In the genomic region with DNA sequence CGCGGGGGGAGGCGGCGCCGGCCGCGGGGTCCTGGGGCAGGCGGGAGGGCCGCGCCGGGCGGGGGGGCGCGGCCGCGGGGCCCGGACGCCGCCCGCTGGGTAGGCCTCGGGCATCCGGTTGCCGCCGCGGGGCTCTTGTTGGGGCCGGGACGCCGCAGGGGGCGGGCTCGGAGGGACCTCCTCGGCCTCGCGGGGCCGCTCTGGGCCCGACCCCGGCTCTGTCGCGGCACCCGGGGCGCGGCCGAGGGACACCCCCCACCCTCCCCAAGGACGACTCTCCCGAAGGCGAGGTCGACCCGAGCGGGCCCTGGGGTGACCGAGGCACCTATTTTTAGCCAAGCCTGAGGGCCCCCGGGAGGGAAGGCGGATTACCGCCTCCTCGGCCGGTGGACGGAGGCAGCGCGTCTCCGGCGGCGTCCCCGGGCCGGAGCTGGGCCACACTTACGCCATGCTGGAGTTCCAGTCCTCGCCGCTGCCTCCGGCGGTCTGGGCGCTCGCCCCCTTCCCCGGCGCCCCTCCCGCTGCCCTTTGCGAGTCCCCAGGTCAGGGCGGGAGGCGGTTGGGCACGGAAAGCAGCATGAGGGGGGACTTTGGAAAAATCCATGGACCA, we compare ENCODE assay signal across 8 cellular contexts. TPM values are rescaled to one million over a fixed set of nuclear protein-coding genes. Genes with fewer than 3 reads are reported as not detected.
DNase-seq lines count a peak whose midpoint lies in the region; ATAC-seq and TF ChIP-seq lines count a peak whose summit lies in the region.

No MANE protein-coding gene starts in this region.

- H3K4ac ChIP-seq in trophoblast cell (ENCODE audit: low read depth, low read length): peak overlapping the region; percentile 100

- CTCF ChIA-PET in PC-9 (lab: Charles Lee): no interaction called here

- peak overlapping the region; percentile 94 for H2BK120ac ChIP-seq in trophoblast cell (ENCODE audit: insufficient read depth, low read length, poor library complexity)

- peak overlapping the region; percentile 79 for H4K8ac ChIP-seq in trophoblast cell (ENCODE audit: low read depth, low read length)

- POLR2A ChIA-PET in PC-9 (lab: Charles Lee; ENCODE audit: unreplicated experiment): no interaction called here

- BruUV-seq in PC-9 (replicated peaks; lab: Mats Ljungman, UMichigan): no TSS peak

- H3K9me3 ChIP-seq in PC-9 (ENCODE audit: insufficient read depth, low read depth) (no peaks in the 10 kb centered on the region), trophoblast cell (ENCODE audit: insufficient read depth, low read depth, low read length) (no peaks in the 10 kb centered on the region)

- no peak overlapping the region for H3K23ac ChIP-seq in trophoblast cell (ENCODE audit: low read length)

- peak overlapping the region; percentile 93 for H4K91ac ChIP-seq in trophoblast cell (ENCODE audit: low read depth, low read length)

- H3K4me3 ChIP-seq in PC-9: peak overlapping the region; percentile 85
- peak overlapping the region; percentile 98 for H3K4me3 ChIP-seq in trophoblast cell (ENCODE audit: low read depth, low read length)
- peak overlapping the region; percentile 89 for H3K4me3 ChIP-seq in urinary bladder (ENCODE audit: low read depth, low read length)

- H3K4me1 ChIP-seq in PC-9 (replicated peaks; ENCODE audit: insufficient read depth) (peaks cover 58% of the 10 kb centered on the region), trophoblast cell (ENCODE audit: control insufficient read depth in 1 of 2, insufficient read depth in 2 of 2, low read length in 2 of 2) (peaks cover 4 to 12% of the 10 kb centered on the region in 2 experiments), urinary bladder (ENCODE audit: insufficient read depth) (peaks cover 1% of the 10 kb centered on the region)

- H2AFZ ChIP-seq in PC-9: peak overlapping the region; percentile 77
- peak overlapping the region; percentile 92 for H2AFZ ChIP-seq in trophoblast cell (ENCODE audit: insufficient read depth, low read length, poor library complexity)

- H3K36me3 ChIP-seq in PC-9 (ENCODE audit: low read depth): 0 out of 2 replicates have a peak, but pooled peaks cover 8% of the 10 kb centered on the region
- H3K36me3 ChIP-seq in trophoblast cell (ENCODE audit: control insufficient read depth in 1 of 2, insufficient read depth in 2 of 2, low read length in 2 of 2): no peaks in the 10 kb centered on the region
- H3K36me3 ChIP-seq in urinary bladder (ENCODE audit: insufficient read depth): no peaks in the 10 kb centered on the region

- no peaks in the 10 kb centered on the region for H3K9me2 ChIP-seq in PC-9 (ENCODE audit: insufficient read depth)

- ATAC-seq in GM18517 (IDR thresholded peaks at IDR 0.05; ENCODE audit: unreplicated experiment) (peak; percentile 39), HG02763 (IDR thresholded peaks at IDR 0.05; ENCODE audit: unreplicated experiment) (peak; percentile 51)

- peak overlapping the region; percentile 99 for H3K9ac ChIP-seq in trophoblast cell (ENCODE audit: low read length)

- H3K18ac ChIP-seq in trophoblast cell (ENCODE audit: low read length): peak overlapping the region; percentile 99

- peak overlapping the region; percentile 90 for H4K12ac ChIP-seq in trophoblast cell (ENCODE audit: low read depth, low read length)

- H2BK5ac ChIP-seq in trophoblast cell (ENCODE audit: low read depth, low read length, poor library complexity): peak overlapping the region; percentile 97

- peaks cover 73% of the 10 kb centered on the region for H3K79me2 ChIP-seq in PC-9 (ENCODE audit: low read depth)
- peaks cover 26% of the 10 kb centered on the region for H3K79me2 ChIP-seq in trophoblast cell (ENCODE audit: control insufficient read depth, insufficient read depth, low read length, poor library complexity)

- peaks cover 21% of the 10 kb centered on the region for H3K79me1 ChIP-seq in trophoblast cell (ENCODE audit: low read length)

- H3K27ac ChIP-seq in PC-9 (peak overlapping the region; percentile 35), trophoblast cell (ENCODE audit: low read depth, low read length) (peak overlapping the region; percentile 98), urinary bladder (ENCODE audit: low read depth) (peak overlapping the region; percentile 94)

- H2AK5ac ChIP-seq in trophoblast cell (ENCODE audit: low read length): peak overlapping the region; percentile 99

- peak in 1 of 2 experiments; percentile 33 for DNase-seq in PC-9
- DNase-seq in activated gamma-delta T cell treated with Interleukin-2 at 50 U/mL for 16 hours: peak; percentile 62
- DNase-seq in head of caudate nucleus: peak in 26 of 42 donors; percentile 8 to 64 (median 32)
- no peak for DNase-seq in trophoblast cell
- no peak for DNase-seq in OCI-M2 (lab: John Stamatoyannopoulos, UW; ENCODE audit: unreplicated experiment)

- H3K27me3 ChIP-seq in PC-9 (ENCODE audit: insufficient read depth, low read depth) (no peaks in the 10 kb centered on the region), trophoblast cell (ENCODE audit: insufficient read depth, low read length) (no peaks in the 10 kb centered on the region)

- peak overlapping the region; percentile 99 for H3K14ac ChIP-seq in trophoblast cell (ENCODE audit: low read length)

- peak overlapping the region; percentile 90 for H3K4me2 ChIP-seq in PC-9
- peak overlapping the region; percentile 80 for H3K4me2 ChIP-seq in trophoblast cell (ENCODE audit: low read length)

- peaks cover 5% of the 10 kb centered on the region for H3F3A ChIP-seq in PC-9 (ENCODE audit: insufficient read depth, low read depth)

- intact Hi-C loops in PC-9 (cut with micrococcal nuclease; ENCODE audit: unreplicated experiment): loop anchor here (1.0 to 5.0 kb wide), 2 partner anchors 37 to 134 kb away; no protein-coding TSS in a partner anchor
- intact Hi-C loops in head of caudate nucleus (cut with DNase I): no loop called here

- TF ChIP-seq CTCF in PC-9 (conservative IDR thresholded peaks at IDR 0.05): no peak

- no CpG with 5 or more reads among the region's 76 CpGs for WGBS in trophoblast cell (ENCODE audit: extremely low coverage, insufficient coverage, insufficient read length)
- under 1% methylated on average over 74 of the region's 76 CpGs for WGBS in urinary bladder

- peaks cover 41% of the 10 kb centered on the region for H4K20me1 ChIP-seq in PC-9 (ENCODE audit: insufficient read depth)

- H2BK12ac ChIP-seq in trophoblast cell (ENCODE audit: low read length): peak overlapping the region; percentile 65

RNA-seq across cellular contexts. Expression of a gene that starts 0.5 kb away (rescaled TPM):
- total RNA-seq in PC-9 (2021) (188 and 250 TPM in 2 replicates), urinary bladder (175 TPM)
- 222 and 228 TPM in 2 replicates for polyA plus RNA-seq in trophoblast cell (2013)
- polyA plus RNA-seq in urinary bladder: 97.2 TPM

Comparison
In these comparisons a context has a peak if more than half of its experiments do, and no peak if none do; other contexts are left out.
1. DNase-seq: peak in activated gamma-delta T cell treated with Interleukin-2 at 50 U/mL for 16 hours (single experiment) and head of caudate nucleus (26 of 42); none in trophoblast cell (0 of 2) and OCI-M2 (single experiment).
2. H3K27ac ChIP-seq: peak in every context shown above with its lines; median percentile 98 in trophoblast cell; 94 in urinary bladder; 35 in PC-9.
3. Peak in every context shown above with its lines, with median percentiles within 50 percentile points of each other: H3K4me3 ChIP-seq.